Comparison of ENCODE assay signal across 12 cellular contexts in the genomic region with DNA sequence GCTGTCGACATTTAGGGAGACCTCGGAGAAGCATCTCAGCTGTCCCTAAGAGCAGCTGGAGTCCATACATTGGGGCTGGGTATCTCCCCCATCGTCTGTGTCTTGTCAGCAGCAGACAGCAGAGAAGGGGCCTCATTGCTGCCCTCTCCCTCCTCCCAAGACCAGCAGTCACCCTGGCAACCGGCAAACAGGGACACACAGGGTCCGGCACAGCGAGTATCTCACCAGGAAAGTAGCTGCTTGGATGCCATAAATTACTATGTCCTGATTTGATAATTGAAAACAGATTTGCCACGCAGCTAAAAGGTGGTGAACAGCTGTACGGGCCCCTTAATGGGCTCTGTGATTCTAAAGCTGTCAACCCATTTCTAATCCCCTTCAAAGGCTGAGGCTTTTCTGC.
DNase-seq lines count a peak whose midpoint lies in the region; ATAC-seq, FAIRE-seq and TF ChIP-seq lines count a peak whose summit lies in the region.
"Had no signal": no experiment of that assay in that cellular context is flagged by ENCODE, and none has a peak within 500 bp of the region (broad histone marks: within the 10 kb centered on the region; RNA-seq: fewer than 3 reads in every experiment).

No MANE protein-coding gene starts in this region.

- POLR2A ChIA-PET in HepG2 (lab: Yijun Ruan, JAX) = no interaction called here

- peaks cover 85% of the 10 kb centered on the region for H3K36me3 Mint-ChIP-seq in HFFc6 (ENCODE audit: low read depth)

- H3K9ac ChIP-seq in muscle layer of colon (ENCODE audit: low read length) (no peak overlapping the region), HepG2 (ENCODE audit: insufficient read depth, low read depth, low read length) (no peak overlapping the region)

- H3K9me3 Mint-ChIP-seq in HFFc6 = no peaks in the 10 kb centered on the region

- intact Hi-C loops in HepG2 (cut with micrococcal nuclease; ENCODE audit: unreplicated experiment) = no loop called here

- no peak overlapping the region for H3K27ac ChIP-seq in brain microvascular endothelial cell
- H3K27ac ChIP-seq in muscle layer of colon (ENCODE audit: low read depth, low read length) = peak overlapping the region; percentile 29
- H3K27ac ChIP-seq in HepG2 (ENCODE audit: extremely low read length, insufficient read depth, low read length) = no peak overlapping the region
- H3K27ac ChIP-seq: body of pancreas had no signal

- H3K27ac Mint-ChIP-seq in HFFc6 = peak overlapping the region; percentile 94

- H3K4me3 ChIP-seq in brain microvascular endothelial cell (ENCODE audit: low read depth, low read length) (no peak overlapping the region), muscle layer of colon (ENCODE audit: low read depth in 1 of 2, low read length in 2 of 2) (no peak overlapping the region), HepG2 (replicated peaks in 1 of 3; ENCODE audit: insufficient read depth in 1 of 3, low read depth in 2 of 3, low read length in 3 of 3) (no peak overlapping the region)
- H3K4me3 ChIP-seq: body of pancreas, tibial artery had no signal

- BruUV-seq in HepG2 (replicated peaks; lab: Mats Ljungman, UMichigan) = no TSS peak

- TF ChIP-seq CTCF in HFFc6 (IDR thresholded peaks at IDR 0.05) (no peak), brain microvascular endothelial cell (IDR thresholded peaks at IDR 0.05; ENCODE audit: low read depth, low read length, missing control alignments) (no peak), HepG2 (CRISPR knock-in tag; IDR thresholded peaks at IDR 0.05) (no peak)

- WGBS in HepG2 (ENCODE audit: low lambda C conversion rate) = 51% methylated on average over 7 of the region's 8 CpGs

- H3K36me3 ChIP-seq in brain microvascular endothelial cell (replicated peaks) (peaks cover 31% of the 10 kb centered on the region), muscle layer of colon (ENCODE audit: insufficient read depth, low read length) (peaks cover 55% of the 10 kb centered on the region), HepG2 (replicated peaks in 1 of 2; ENCODE audit: control insufficient read depth in 1 of 2, insufficient read depth in 2 of 2, low read length in 2 of 2) (no peaks in the 10 kb centered on the region)

- no peaks in the 10 kb centered on the region for H3K27me3 ChIP-seq in brain microvascular endothelial cell (replicated peaks)
- H3K27me3 ChIP-seq in muscle layer of colon (ENCODE audit: control insufficient read depth in 1 of 2, insufficient read depth in 2 of 2, low read length in 2 of 2) = no peaks in the 10 kb centered on the region
- H3K27me3 ChIP-seq in HepG2 (ENCODE audit: control insufficient read depth in 1 of 2, insufficient read depth in 2 of 2, low read length in 2 of 2) = peaks cover 0 to 8% of the 10 kb centered on the region in 2 experiments; a peak in 2 of 5 replicates
- H3K27me3 ChIP-seq: body of pancreas, tibial artery had no signal

- TF ChIP-seq POLR2A in HepG2 (IDR thresholded peaks at IDR 0.05; ENCODE audit: insufficient read depth in 1 of 2, low read depth in 2 of 2, low read length in 2 of 2) = no peak

- no peak overlapping the region for H2AFZ ChIP-seq in HepG2 (ENCODE audit: low read length)

- H3K9me3 ChIP-seq in muscle layer of colon (ENCODE audit: low read length) (no peaks in the 10 kb centered on the region), HepG2 (ENCODE audit: low read length) (no peaks in the 10 kb centered on the region)
- H3K9me3 ChIP-seq: body of pancreas, tibial artery had no signal

- H3K79me2 ChIP-seq in HepG2 (ENCODE audit: insufficient read depth, low read length) = no peaks in the 10 kb centered on the region

- in situ Hi-C loops in brain microvascular endothelial cell (cut with HindIII; ENCODE audit: low pct_ligation_motif_present, low sequenced_read_pairs) = no loop called here
- in situ Hi-C loops in HepG2 (cut with HindIII; ENCODE audit: extremely low pct_ligation_motif_present, low pct_unique_long_range_greater_than_20kb) = no loop called here

- H3K4me2 ChIP-seq in HepG2 (ENCODE audit: low read depth, low read length) = no peak overlapping the region

- H3K4me1 ChIP-seq in muscle layer of colon (ENCODE audit: insufficient read depth, low read length) (peaks cover 41% of the 10 kb centered on the region), HepG2 (ENCODE audit: insufficient read depth, low read length) (0 out of 2 replicates have a peak, but pooled peaks cover 6% of the 10 kb centered on the region)
- H3K4me1 ChIP-seq: body of pancreas had no signal

- no peak for TF ChIP-seq RAD21 in HepG2 (CRISPR knock-in tag; IDR thresholded peaks at IDR 0.05)

- TF ChIP-seq EP300 in HepG2 (IDR thresholded peaks at IDR 0.05; ENCODE audit: low read depth in 2 of 2, low read length in 2 of 2) (no peak), HepG2 (CRISPR knock-in tag; IDR thresholded peaks at IDR 0.05; ENCODE audit: borderline replicate concordance) (no peak)

- CTCF ChIA-PET in HepG2 (lab: Yijun Ruan, JAX; ENCODE audit: low intra/inter-chr PET ratio, low total read pairs) = no interaction called here

- H3K4me3 Mint-ChIP-seq in HFFc6 = 0 out of 2 replicates have a peak overlapping the region, but pooled peaks have one; percentile 20
- H3K4me3 Mint-ChIP-seq: activated CD8-positive, alpha-beta T cell treated with anti-CD3 and anti-CD28 coated beads, Interleukin-2, amount 10 ng/mL, durations not matched to agents 7 days and 5 days had no signal

- peaks cover 80% of the 10 kb centered on the region for H3K4me1 Mint-ChIP-seq in HFFc6 (ENCODE audit: low read depth)

- H3K27me3 Mint-ChIP-seq in HFFc6 (ENCODE audit: insufficient read depth) = peaks cover 35% of the 10 kb centered on the region

- peak; percentile 69 for DNase-seq in AG20443 (ENCODE audit: low spot score)
- DNase-seq in HFFc6 = peak; percentile 53
- peak; percentile 77 for DNase-seq in brain microvascular endothelial cell
- DNase-seq in GOT3 (lab: John Stamatoyannopoulos, UW) = no peak
- no peak for DNase-seq in cerebellar cortex (ENCODE audit: low spot score)
- DNase-seq in HepG2 (ENCODE audit: low spot score) = no peak
- DNase-seq: activated CD8-positive, alpha-beta T cell treated with anti-CD3 and anti-CD28 coated beads, Interleukin-2, amount 10 ng/mL, durations not matched to agents 7 days and 5 days; body of pancreas; NCI-H226; tibial artery had no signal

- ATAC-seq in GM18517 (IDR thresholded peaks at IDR 0.05; ENCODE audit: unreplicated experiment) = no peak
- ATAC-seq in HepG2 = no peak
- ATAC-seq: activated CD8-positive, alpha-beta T cell treated with anti-CD3 and anti-CD28 coated beads, Interleukin-2, amount 10 ng/mL, durations not matched to agents 7 days and 5 days; body of pancreas had no signal

- FAIRE-seq in HepG2 (lab: Jason Lieb, UNC) = no peak

- H4K20me1 ChIP-seq in HepG2 (ENCODE audit: insufficient read depth, low read length) = no peaks in the 10 kb centered on the region

TF ChIP-seq in HepG2, 621 proteins besides CTCF, POLR2A, EP300 and RAD21 (continues in another document):
- no peak for TF ChIP-seq CBX2 (IDR thresholded peaks at IDR 0.05; ENCODE audit: low read depth, low read length)
- TF ChIP-seq CBX2 (CRISPR knock-in tag; IDR thresholded peaks at IDR 0.05; ENCODE audit: low read depth) = no peak
- TF ChIP-seq JUND (CRISPR knock-in tag; IDR thresholded peaks at IDR 0.05) = no peak
- no peak for TF ChIP-seq ZBTB1 (CRISPR knock-in tag; IDR thresholded peaks at IDR 0.05; ENCODE audit: borderline replicate concordance)
- no peak for TF ChIP-seq ARID2 (CRISPR knock-in tag; IDR thresholded peaks at IDR 0.05; ENCODE audit: borderline replicate concordance)
- no peak for TF ChIP-seq MAF1 (CRISPR knock-in tag; IDR thresholded peaks at IDR 0.05; ENCODE audit: borderline replicate concordance)
- TF ChIP-seq, protein P1, sequence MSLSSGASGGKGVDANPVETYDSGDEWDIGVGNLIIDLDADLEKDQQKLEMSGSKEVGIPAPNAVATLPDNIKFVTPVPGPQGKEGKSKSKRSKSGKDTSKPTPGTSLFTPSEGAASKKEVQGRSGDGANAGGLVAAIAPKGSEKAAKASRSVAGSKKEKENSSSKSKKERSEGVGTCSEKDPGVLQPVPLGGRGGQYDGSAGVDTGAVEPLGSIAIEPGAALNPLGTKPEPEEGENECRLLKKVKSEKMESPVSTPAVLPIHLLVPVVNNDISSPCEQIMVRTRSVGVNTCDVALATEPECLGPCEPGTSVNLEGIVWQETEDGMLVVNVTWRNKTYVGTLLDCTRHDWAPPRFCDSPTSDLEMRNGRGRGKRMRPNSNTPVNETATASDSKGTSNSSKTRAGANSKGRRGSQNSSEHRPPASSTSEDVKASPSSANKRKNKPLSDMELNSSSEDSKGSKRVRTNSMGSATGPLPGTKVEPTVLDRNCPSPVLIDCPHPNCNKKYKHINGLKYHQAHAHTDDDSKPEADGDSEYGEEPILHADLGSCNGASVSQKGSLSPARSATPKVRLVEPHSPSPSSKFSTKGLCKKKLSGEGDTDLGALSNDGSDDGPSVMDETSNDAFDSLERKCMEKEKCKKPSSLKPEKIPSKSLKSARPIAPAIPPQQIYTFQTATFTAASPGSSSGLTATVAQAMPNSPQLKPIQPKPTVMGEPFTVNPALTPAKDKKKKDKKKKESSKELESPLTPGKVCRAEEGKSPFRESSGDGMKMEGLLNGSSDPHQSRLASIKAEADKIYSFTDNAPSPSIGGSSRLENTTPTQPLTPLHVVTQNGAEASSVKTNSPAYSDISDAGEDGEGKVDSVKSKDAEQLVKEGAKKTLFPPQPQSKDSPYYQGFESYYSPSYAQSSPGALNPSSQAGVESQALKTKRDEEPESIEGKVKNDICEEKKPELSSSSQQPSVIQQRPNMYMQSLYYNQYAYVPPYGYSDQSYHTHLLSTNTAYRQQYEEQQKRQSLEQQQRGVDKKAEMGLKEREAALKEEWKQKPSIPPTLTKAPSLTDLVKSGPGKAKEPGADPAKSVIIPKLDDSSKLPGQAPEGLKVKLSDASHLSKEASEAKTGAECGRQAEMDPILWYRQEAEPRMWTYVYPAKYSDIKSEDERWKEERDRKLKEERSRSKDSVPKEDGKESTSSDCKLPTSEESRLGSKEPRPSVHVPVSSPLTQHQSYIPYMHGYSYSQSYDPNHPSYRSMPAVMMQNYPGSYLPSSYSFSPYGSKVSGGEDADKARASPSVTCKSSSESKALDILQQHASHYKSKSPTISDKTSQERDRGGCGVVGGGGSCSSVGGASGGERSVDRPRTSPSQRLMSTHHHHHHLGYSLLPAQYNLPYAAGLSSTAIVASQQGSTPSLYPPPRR (CRISPR knock-in tag; IDR thresholded peaks at IDR 0.05; ENCODE audit: borderline replicate concordance) = no peak
- TF ChIP-seq ZC3H4 (CRISPR knock-in tag; IDR thresholded peaks at IDR 0.05; ENCODE audit: borderline replicate concordance) = no peak
- no peak for TF ChIP-seq KLF9 (CRISPR knock-in tag; IDR thresholded peaks at IDR 0.05; ENCODE audit: low read depth)
- no peak for TF ChIP-seq ISX (CRISPR knock-in tag; conservative IDR thresholded peaks at IDR 0.05)
- TF ChIP-seq, protein P2, sequence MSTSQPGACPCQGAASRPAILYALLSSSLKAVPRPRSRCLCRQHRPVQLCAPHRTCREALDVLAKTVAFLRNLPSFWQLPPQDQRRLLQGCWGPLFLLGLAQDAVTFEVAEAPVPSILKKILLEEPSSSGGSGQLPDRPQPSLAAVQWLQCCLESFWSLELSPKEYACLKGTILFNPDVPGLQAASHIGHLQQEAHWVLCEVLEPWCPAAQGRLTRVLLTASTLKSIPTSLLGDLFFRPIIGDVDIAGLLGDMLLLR (CRISPR knock-in tag; IDR thresholded peaks at IDR 0.05) = no peak

Comparison
In these comparisons a context has a peak if more than half of its experiments do, and no peak if none do; other contexts are left out.
1. DNase-seq: peak in AG20443 (single experiment), HFFc6 (single experiment) and brain microvascular endothelial cell (single experiment); none in GOT3 (single experiment), cerebellar cortex (single experiment) and HepG2 (single experiment).